1 cellular context compared by ENCODE assay signal in genomic region chr1:240350910-240351331, GRCh38.
A peak's percentile ranks its signal among the peaks of the same experiment; 100 is the strongest.
TF ChIP-seq lines count a peak whose summit lies in the region.

No MANE protein-coding gene starts in this region.

TF ChIP-seq in IMR-90, 13 proteins besides CTCF, POLR2A, EP300 and RAD21 (continued from another document):
- peak; percentile 14 for TF ChIP-seq RCOR1 (IDR thresholded peaks at IDR 0.05; ENCODE audit: insufficient replicate concordance, low read length)
- TF ChIP-seq BHLHE40 (IDR thresholded peaks at IDR 0.05; ENCODE audit: low read depth, low read length): no peak; the same call in 1 of the 2 replicates
- peak; percentile 74 for TF ChIP-seq FOS (IDR thresholded peaks at IDR 0.05; ENCODE audit: low read depth, low read length)
